Comparison of ENCODE assay signal across 1 cellular context in genomic region chr1:117852846-117853555, GRCh38.
TF ChIP-seq lines count a peak whose summit lies in the region.

No MANE protein-coding gene starts in this region.

TF ChIP-seq in HepG2, 621 proteins besides CTCF, POLR2A, EP300 and RAD21 (continued from another document):
- no peak for TF ChIP-seq TAF1 (CRISPR knock-in tag; IDR thresholded peaks at IDR 0.05)
